In genomic region chr18:49849331-49850217, GRCh38 we compare ENCODE assay signal across 8 cellular contexts. TPM values are rescaled to one million over a fixed set of nuclear protein-coding genes. Genes with fewer than 3 reads are reported as not detected.
A peak's percentile ranks its signal among the peaks of the same experiment; 100 is the strongest.
DNase-seq lines count a peak whose midpoint lies in the region; ATAC-seq and TF ChIP-seq lines count a peak whose summit lies in the region.

No MANE protein-coding gene starts in this region.

- no peak for ATAC-seq in stimulated activated naive CD8-positive, alpha-beta T cell treated with anti-CD3 and anti-CD28 coated beads, Interleukin-15, Interleukin-2, amounts not matched to agents 100 U/mL and 50 U/mL, for 24 hours

- no peaks in the 10 kb centered on the region for H3K36me3 Mint-ChIP-seq in activated CD4-positive, alpha-beta T cell treated with anti-CD3 and anti-CD28 coated beads, Interleukin-2, amount 10 ng/mL, durations not matched to agents 7 days and 5 days (ENCODE audit: low read depth)

- no peak overlapping the region for H3K4me3 Mint-ChIP-seq in activated CD4-positive, alpha-beta T cell treated with anti-CD3 and anti-CD28 coated beads, Interleukin-2, amount 10 ng/mL, durations not matched to agents 7 days and 5 days

- H3K27ac Mint-ChIP-seq in activated CD4-positive, alpha-beta T cell treated with anti-CD3 and anti-CD28 coated beads, Interleukin-2, amount 10 ng/mL, durations not matched to agents 7 days and 5 days, result no peak overlapping the region

- POLR2A ChIA-PET in activated CD4-positive, alpha-beta T cell treated with anti-CD3 and anti-CD28 coated beads, Interleukin-2, amount 10 ng/mL, durations not matched to agents 7 days and 5 days (lab: Charles Lee), result no interaction called here

- CTCF ChIA-PET in activated CD4-positive, alpha-beta T cell treated with anti-CD3 and anti-CD28 coated beads, Interleukin-2, amount 10 ng/mL, durations not matched to agents 7 days and 5 days (lab: Charles Lee), result interaction anchor here (0.6 to 2.6 kb wide), 2 partner anchors 9 to 13 kb away, joined by 4 to 8 read pairs; no protein-coding TSS in a partner anchor

- H3K4me3 ChIP-seq in HFF-Myc (replicated peaks; ENCODE audit: low read depth, low read length) (peak overlapping the region; percentile 15; the same call in 1 of the 2 replicates), fibroblast of mammary gland (ENCODE audit: control insufficient read depth, low read depth, low read length) (no peak overlapping the region)

- peaks cover 2% of the 10 kb centered on the region for H3K4me1 Mint-ChIP-seq in activated CD4-positive, alpha-beta T cell treated with anti-CD3 and anti-CD28 coated beads, Interleukin-2, amount 10 ng/mL, durations not matched to agents 7 days and 5 days

- peaks cover 7% of the 10 kb centered on the region for H3K27me3 Mint-ChIP-seq in activated CD4-positive, alpha-beta T cell treated with anti-CD3 and anti-CD28 coated beads, Interleukin-2, amount 10 ng/mL, durations not matched to agents 7 days and 5 days

- DNase-seq in HFF-Myc (ENCODE audit: extremely low read depth, low read depth) (peak; percentile 97), NCI-H748 treated with DMSO at 0.1 percent for 48 hours (lab: John Stamatoyannopoulos, UW) (peak; percentile 77), fibroblast of mammary gland (ENCODE audit: low read depth) (peak; percentile 92), retina (peak; percentile 67), middle frontal gyrus (ENCODE audit: extremely low spot score, low spot score) (no peak), MV-4-11 (lab: John Stamatoyannopoulos, UW) (no peak)
- DNase-seq in stimulated activated naive CD8-positive, alpha-beta T cell treated with anti-CD3 and anti-CD28 coated beads, Interleukin-15, Interleukin-2, amounts not matched to agents 100 U/mL and 50 U/mL, for 24 hours, result no peak
- no peak for DNase-seq in activated CD4-positive, alpha-beta T cell treated with anti-CD3 and anti-CD28 coated beads, Interleukin-2, amount 10 ng/mL, durations not matched to agents 7 days and 5 days

- no peaks in the 10 kb centered on the region for H3K9me3 Mint-ChIP-seq in activated CD4-positive, alpha-beta T cell treated with anti-CD3 and anti-CD28 coated beads, Interleukin-2, amount 10 ng/mL, durations not matched to agents 7 days and 5 days

- no peak for TF ChIP-seq CTCF in HFF-Myc (IDR thresholded peaks at IDR 0.05; ENCODE audit: low read depth, low read length, missing control alignments)
- TF ChIP-seq CTCF in fibroblast of mammary gland (conservative IDR thresholded peaks at IDR 0.05; ENCODE audit: control insufficient read depth, insufficient read depth, low read depth, low read length), result no peak

RNA-seq across cellular contexts. Expression of gene ACAA2, which starts 36.2 kb away (rescaled TPM):
- 10 to 100 TPM; 88.3 to 91.2 TPM for total RNA-seq in activated CD4-positive, alpha-beta T cell treated with anti-CD3 and anti-CD28 coated beads, Interleukin-2, amount 10 ng/mL, durations not matched to agents 7 days and 5 days

Comparison
In these comparisons a context has a peak if more than half of its experiments do, and no peak if none do; other contexts are left out.
1. DNase-seq: peak in HFF-Myc (single experiment), NCI-H748 treated with DMSO at 0.1 percent for 48 hours (single experiment), fibroblast of mammary gland (single experiment) and retina (single experiment); none in middle frontal gyrus (single experiment), MV-4-11 (single experiment), stimulated activated naive CD8-positive, alpha-beta T cell treated with anti-CD3 and anti-CD28 coated beads, Interleukin-15, Interleukin-2, amounts not matched to agents 100 U/mL and 50 U/mL, for 24 hours (single experiment) and activated CD4-positive, alpha-beta T cell treated with anti-CD3 and anti-CD28 coated beads, Interleukin-2, amount 10 ng/mL, durations not matched to agents 7 days and 5 days (single experiment).